Comparison of ENCODE assay signal across 1 cellular context in the genomic region with DNA sequence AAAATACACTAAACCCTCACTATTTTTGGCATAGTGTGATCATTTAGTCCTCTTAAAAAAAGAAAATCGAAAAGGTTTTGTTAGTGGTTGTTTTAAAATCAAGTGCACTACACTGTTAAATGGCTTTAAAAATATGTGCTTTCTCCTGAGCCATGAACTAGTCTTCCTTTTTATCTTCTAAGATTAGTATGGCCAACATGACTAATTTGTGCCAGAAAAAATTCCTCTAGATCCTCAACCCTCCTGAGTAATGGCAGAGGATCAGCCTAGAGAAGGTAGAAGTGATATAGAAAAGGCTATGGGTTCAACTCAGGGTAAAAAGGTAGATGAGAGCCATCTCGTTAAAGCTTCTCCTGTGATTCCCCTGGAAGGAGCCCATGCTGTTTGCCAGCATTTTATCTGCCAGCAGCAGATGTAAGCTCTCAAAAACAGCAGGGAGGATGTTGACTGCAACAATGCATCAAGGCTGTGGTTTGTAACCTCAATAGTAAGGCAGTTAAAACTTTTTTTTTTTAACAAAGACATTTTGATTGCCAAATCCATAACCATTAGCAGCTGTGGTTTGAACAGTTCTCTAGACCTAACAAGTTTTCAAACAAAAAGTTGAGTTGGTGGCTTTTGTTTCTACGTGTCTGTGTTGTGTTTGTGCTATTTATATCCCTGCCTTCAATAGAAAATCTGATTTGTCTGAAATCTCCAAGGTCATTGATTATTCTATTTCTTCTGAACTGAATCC.
TF ChIP-seq lines count a peak whose summit lies in the region.

No MANE protein-coding gene starts in this region.

TF ChIP-seq in HEK293, 187 proteins besides CTCF, POLR2A, EP300 and RAD21 (continued from another document):
- TF ChIP-seq, protein P1, sequence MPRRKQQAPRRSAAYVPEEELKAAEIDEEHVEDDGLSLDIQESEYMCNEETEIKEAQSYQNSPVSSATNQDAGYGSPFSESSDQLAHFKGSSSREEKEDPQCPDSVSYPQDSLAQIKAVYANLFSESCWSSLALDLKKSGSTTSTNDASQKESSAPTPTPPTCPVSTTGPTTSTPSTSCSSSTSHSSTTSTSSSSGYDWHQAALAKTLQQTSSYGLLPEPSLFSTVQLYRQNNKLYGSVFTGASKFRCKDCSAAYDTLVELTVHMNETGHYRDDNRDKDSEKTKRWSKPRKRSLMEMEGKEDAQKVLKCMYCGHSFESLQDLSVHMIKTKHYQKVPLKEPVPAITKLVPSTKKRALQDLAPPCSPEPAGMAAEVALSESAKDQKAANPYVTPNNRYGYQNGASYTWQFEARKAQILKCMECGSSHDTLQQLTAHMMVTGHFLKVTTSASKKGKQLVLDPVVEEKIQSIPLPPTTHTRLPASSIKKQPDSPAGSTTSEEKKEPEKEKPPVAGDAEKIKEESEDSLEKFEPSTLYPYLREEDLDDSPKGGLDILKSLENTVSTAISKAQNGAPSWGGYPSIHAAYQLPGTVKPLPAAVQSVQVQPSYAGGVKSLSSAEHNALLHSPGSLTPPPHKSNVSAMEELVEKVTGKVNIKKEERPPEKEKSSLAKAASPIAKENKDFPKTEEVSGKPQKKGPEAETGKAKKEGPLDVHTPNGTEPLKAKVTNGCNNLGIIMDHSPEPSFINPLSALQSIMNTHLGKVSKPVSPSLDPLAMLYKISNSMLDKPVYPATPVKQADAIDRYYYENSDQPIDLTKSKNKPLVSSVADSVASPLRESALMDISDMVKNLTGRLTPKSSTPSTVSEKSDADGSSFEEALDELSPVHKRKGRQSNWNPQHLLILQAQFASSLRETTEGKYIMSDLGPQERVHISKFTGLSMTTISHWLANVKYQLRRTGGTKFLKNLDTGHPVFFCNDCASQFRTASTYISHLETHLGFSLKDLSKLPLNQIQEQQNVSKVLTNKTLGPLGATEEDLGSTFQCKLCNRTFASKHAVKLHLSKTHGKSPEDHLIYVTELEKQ (tag by site-specific recombination; IDR thresholded peaks at IDR 0.05; ENCODE audit: borderline replicate concordance), result 0 out of 2 replicates have a peak, but pooled peaks have one; percentile 25
- TF ChIP-seq ZNF24 (tag by site-specific recombination; IDR thresholded peaks at IDR 0.05) (peak; percentile 65; the same call in 1 of the 2 replicates), ZNF843 (tag by site-specific recombination; IDR thresholded peaks at IDR 0.05) (peak; percentile 77), GFI1B (tag by site-specific recombination; IDR thresholded peaks at IDR 0.05) (0 out of 2 replicates have a peak, but pooled peaks have one; percentile 47), EGR2 (tag by site-specific recombination; IDR thresholded peaks at IDR 0.05; ENCODE audit: low read depth) (no peak), ZNF394 (tag by site-specific recombination; IDR thresholded peaks at IDR 0.05; ENCODE audit: borderline replicate concordance) (peak; percentile 50; the same call in 1 of the 2 replicates), ZSCAN30 (tag by site-specific recombination; IDR thresholded peaks at IDR 0.05) (peak; percentile 66; the same call in 1 of the 2 replicates), KLF10 (tag by site-specific recombination; IDR thresholded peaks at IDR 0.05) (0 out of 2 replicates have a peak, but pooled peaks have one; percentile 29), ZEB2 (tag by site-specific recombination; IDR thresholded peaks at IDR 0.05) (0 out of 2 replicates have a peak, but pooled peaks have one; percentile 16), ZNF660 (tag by site-specific recombination; IDR thresholded peaks at IDR 0.05) (0 out of 2 replicates have a peak, but pooled peaks have one; percentile 38), TCF7L2 (IDR thresholded peaks at IDR 0.05; ENCODE audit: borderline replicate concordance, low read depth, low read length) (no peak), ZNF18 (tag by site-specific recombination; IDR thresholded peaks at IDR 0.05) (peak; percentile 73; the same call in 1 of the 2 replicates), ZXDB (tag by site-specific recombination; IDR thresholded peaks at IDR 0.05) (0 out of 2 replicates have a peak, but pooled peaks have one; percentile 30), GLIS1 (tag by site-specific recombination; IDR thresholded peaks at IDR 0.05) (no peak), ZFP37 (tag by site-specific recombination; IDR thresholded peaks at IDR 0.05) (no peak), ZNF19 (tag by site-specific recombination; IDR thresholded peaks at IDR 0.05; ENCODE audit: low read depth) (no peak), ZNF157 (tag by site-specific recombination; IDR thresholded peaks at IDR 0.05) (no peak), ZNF561 (tag by site-specific recombination; IDR thresholded peaks at IDR 0.05; ENCODE audit: borderline replicate concordance) (peak; percentile 61; the same call in 1 of the 2 replicates), KLF9 (tag by site-specific recombination; IDR thresholded peaks at IDR 0.05; ENCODE audit: low read depth) (no peak), ZNF48 (tag by site-specific recombination; IDR thresholded peaks at IDR 0.05) (no peak)
- TF ChIP-seq, protein P2, sequence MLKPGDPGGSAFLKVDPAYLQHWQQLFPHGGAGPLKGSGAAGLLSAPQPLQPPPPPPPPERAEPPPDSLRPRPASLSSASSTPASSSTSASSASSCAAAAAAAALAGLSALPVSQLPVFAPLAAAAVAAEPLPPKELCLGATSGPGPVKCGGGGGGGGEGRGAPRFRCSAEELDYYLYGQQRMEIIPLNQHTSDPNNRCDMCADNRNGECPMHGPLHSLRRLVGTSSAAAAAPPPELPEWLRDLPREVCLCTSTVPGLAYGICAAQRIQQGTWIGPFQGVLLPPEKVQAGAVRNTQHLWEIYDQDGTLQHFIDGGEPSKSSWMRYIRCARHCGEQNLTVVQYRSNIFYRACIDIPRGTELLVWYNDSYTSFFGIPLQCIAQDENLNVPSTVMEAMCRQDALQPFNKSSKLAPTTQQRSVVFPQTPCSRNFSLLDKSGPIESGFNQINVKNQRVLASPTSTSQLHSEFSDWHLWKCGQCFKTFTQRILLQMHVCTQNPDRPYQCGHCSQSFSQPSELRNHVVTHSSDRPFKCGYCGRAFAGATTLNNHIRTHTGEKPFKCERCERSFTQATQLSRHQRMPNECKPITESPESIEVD (tag by site-specific recombination; IDR thresholded peaks at IDR 0.05), result peak; percentile 97
- TF ChIP-seq, protein P3, sequence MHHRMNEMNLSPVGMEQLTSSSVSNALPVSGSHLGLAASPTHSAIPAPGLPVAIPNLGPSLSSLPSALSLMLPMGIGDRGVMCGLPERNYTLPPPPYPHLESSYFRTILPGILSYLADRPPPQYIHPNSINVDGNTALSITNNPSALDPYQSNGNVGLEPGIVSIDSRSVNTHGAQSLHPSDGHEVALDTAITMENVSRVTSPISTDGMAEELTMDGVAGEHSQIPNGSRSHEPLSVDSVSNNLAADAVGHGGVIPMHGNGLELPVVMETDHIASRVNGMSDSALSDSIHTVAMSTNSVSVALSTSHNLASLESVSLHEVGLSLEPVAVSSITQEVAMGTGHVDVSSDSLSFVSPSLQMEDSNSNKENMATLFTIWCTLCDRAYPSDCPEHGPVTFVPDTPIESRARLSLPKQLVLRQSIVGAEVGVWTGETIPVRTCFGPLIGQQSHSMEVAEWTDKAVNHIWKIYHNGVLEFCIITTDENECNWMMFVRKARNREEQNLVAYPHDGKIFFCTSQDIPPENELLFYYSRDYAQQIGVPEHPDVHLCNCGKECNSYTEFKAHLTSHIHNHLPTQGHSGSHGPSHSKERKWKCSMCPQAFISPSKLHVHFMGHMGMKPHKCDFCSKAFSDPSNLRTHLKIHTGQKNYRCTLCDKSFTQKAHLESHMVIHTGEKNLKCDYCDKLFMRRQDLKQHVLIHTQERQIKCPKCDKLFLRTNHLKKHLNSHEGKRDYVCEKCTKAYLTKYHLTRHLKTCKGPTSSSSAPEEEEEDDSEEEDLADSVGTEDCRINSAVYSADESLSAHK (tag by site-specific recombination; IDR thresholded peaks at IDR 0.05), result peak; percentile 72
- TF ChIP-seq, protein P4, sequence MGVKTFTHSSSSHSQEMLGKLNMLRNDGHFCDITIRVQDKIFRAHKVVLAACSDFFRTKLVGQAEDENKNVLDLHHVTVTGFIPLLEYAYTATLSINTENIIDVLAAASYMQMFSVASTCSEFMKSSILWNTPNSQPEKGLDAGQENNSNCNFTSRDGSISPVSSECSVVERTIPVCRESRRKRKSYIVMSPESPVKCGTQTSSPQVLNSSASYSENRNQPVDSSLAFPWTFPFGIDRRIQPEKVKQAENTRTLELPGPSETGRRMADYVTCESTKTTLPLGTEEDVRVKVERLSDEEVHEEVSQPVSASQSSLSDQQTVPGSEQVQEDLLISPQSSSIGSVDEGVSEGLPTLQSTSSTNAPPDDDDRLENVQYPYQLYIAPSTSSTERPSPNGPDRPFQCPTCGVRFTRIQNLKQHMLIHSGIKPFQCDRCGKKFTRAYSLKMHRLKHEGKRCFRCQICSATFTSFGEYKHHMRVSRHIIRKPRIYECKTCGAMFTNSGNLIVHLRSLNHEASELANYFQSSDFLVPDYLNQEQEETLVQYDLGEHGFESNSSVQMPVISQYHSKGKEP (tag by site-specific recombination; IDR thresholded peaks at IDR 0.05), result peak; percentile 99
TF ChIP-seq in HEK293: peak in this region for 23.
